Comparison of ENCODE assay signal across 8 cellular contexts in the genomic region with DNA sequence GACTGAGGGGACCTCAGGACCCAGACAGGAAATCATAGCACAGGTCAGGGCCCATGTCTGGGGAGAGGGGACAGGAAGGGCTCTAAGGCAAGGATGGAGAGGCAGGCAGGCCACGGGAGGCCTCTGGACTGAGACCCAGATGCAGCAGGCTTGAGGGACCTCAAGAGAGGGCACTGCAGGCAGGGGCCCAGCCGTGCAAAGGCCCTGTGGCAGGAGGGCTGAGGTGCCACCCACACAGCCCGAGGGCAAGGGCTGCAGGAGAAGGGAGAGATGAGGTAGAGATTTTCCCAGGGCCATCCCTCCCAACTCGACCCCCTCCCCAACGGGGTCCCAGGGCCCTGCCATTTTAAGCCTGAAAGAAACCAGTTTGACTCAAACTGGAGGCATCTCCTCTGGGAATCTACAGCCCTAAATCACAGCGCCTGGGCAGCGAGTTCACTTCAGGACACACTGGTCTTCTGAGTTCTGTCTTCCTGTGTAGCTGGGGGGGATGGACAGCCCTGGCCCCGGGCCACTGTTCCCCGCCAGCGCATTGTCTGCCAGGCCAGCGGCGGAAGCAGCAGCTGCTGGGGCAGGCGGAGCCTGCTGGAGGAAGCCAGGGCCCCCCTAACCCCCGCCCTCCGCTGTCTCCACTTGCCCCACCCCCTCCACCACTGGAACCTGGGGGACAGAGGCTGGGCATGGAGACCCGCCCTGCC.
DNase-seq lines count a peak whose midpoint lies in the region; ATAC-seq and TF ChIP-seq lines count a peak whose summit lies in the region.

No MANE protein-coding gene starts in this region.

- H3K27ac ChIP-seq in caudate nucleus (ENCODE audit: low read depth, low read length): peak overlapping the region; percentile 70

- no peak for TF ChIP-seq POLR2A in erythroblast (IDR thresholded peaks at IDR 0.05; ENCODE audit: low read length)

- in situ Hi-C loops in GM13977 (cut with MboI; ENCODE audit: low pct_unique_long_range_greater_than_20kb, low sequenced_read_pairs, unreplicated experiment): no loop called here

- no peak for TF ChIP-seq CTCF in GM13977 (IDR thresholded peaks at IDR 0.05; ENCODE audit: extremely low read depth, insufficient read depth, missing control alignments)

- DNase-seq in GM13977 (ENCODE audit: low spot score): peak; percentile 68
- peak; percentile 53 for DNase-seq in NCI-H82 (lab: John Stamatoyannopoulos, UW)
- peak in 52 of 61 donors; percentile 20 to 88 (median 72) for DNase-seq in caudate nucleus (lab: John Stamatoyannopoulos, UW)
- peak; percentile 88 for DNase-seq in kidney tubule cell (ENCODE audit: low spot score)
- no peak for DNase-seq in stimulated activated naive CD8-positive, alpha-beta T cell treated with anti-CD3 and anti-CD28 coated beads, Interleukin-15, Interleukin-2, amounts not matched to agents 100 U/mL and 50 U/mL, for 24 hours
- DNase-seq in activated naive CD4-positive, alpha-beta T cell (lab: John Stamatoyannopoulos, UW): no peak
- DNase-seq in erythroblast (lab: John Stamatoyannopoulos, UW): no peak
- no peak for DNase-seq in GM19240 (ENCODE audit: insufficient read length, low spot score)

- peak; percentile 5 for ATAC-seq in stimulated activated naive CD8-positive, alpha-beta T cell treated with anti-CD3 and anti-CD28 coated beads, Interleukin-15, Interleukin-2, amounts not matched to agents 100 U/mL and 50 U/mL, for 24 hours

Comparison
In these comparisons a context has a peak if more than half of its experiments do, and no peak if none do; other contexts are left out.
1. DNase-seq: peak in GM13977 (single experiment), NCI-H82 (single experiment), caudate nucleus (52 of 61) and kidney tubule cell (single experiment); none in stimulated activated naive CD8-positive, alpha-beta T cell treated with anti-CD3 and anti-CD28 coated beads, Interleukin-15, Interleukin-2, amounts not matched to agents 100 U/mL and 50 U/mL, for 24 hours (single experiment), activated naive CD4-positive, alpha-beta T cell (0 of 4), erythroblast (0 of 2) and GM19240 (single experiment).